8 cellular contexts compared by ENCODE assay signal in the genomic region with DNA sequence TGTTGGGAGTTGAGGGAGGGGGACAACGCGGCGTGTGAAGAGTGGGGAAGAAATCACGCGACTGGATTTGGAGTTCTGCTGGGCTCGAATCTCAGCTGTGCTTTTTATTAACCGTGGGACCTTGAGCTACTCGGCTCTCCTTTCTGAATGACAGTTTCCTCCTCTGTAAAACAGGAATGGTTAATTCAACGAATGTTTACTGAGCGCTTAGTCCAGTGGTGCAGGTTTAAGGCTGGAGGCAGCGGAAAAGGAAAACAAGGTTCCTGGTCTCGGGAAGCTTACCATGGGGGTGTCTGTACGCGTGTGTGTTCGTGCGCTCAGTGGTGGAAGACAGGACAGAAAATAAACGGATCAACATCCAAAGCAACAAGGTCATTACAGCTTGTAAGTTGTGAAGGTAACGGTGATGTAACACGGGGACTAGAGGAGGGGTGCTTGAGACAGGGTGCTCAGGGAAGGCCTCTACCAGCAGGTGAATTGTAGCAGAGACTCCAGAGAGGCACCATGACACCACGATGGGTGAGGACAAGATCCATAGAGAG. TPM values are rescaled to one million over a fixed set of nuclear protein-coding genes. Genes with fewer than 3 reads are reported as not detected.
A peak's percentile ranks its signal among the peaks of the same experiment; 100 is the strongest.
DNase-seq lines count a peak whose midpoint lies in the region; ATAC-seq, FAIRE-seq and TF ChIP-seq lines count a peak whose summit lies in the region.

No MANE protein-coding gene starts in this region.

- H3K4me1 ChIP-seq in DOHH2 (ENCODE audit: control insufficient read depth, low read length) (peaks cover 91% of the 10 kb centered on the region), OCI-LY1 (ENCODE audit: insufficient read depth, low read length, severe bottlenecking) (peaks cover 29% of the 10 kb centered on the region), endothelial cell of umbilical vein (ENCODE audit: control insufficient read depth, extremely low read depth, insufficient read depth, low read length) (no peaks in the 10 kb centered on the region), rectal smooth muscle tissue (ENCODE audit: control insufficient read depth, insufficient read depth, low read length) (no peaks in the 10 kb centered on the region)

- H3K4me3 ChIP-seq in DOHH2 (ENCODE audit: low read length) (peak overlapping the region; percentile 72), OCI-LY1 (ENCODE audit: low read depth, low read length, poor library complexity, severe bottlenecking) (peak overlapping the region; percentile 59), endothelial cell of umbilical vein (replicated peaks in 1 of 3; ENCODE audit: insufficient read depth in 1 of 3, low read depth in 1 of 3, low read length in 3 of 3) (peak overlapping the region in 2 of 3 experiments; percentile 1 to 18), rectal smooth muscle tissue (ENCODE audit: low read length) (peak overlapping the region; percentile 46)

- H3K27me3 ChIP-seq in DOHH2 (ENCODE audit: control insufficient read depth, low read length) (peaks cover 8% of the 10 kb centered on the region), OCI-LY1 (ENCODE audit: insufficient read depth, low read length) (peaks cover 12% of the 10 kb centered on the region), endothelial cell of umbilical vein (ENCODE audit: control insufficient read depth in 2 of 2, insufficient read depth in 2 of 2, low read length in 2 of 2) (peaks cover 61 to 67% of the 10 kb centered on the region in 2 experiments), rectal smooth muscle tissue (ENCODE audit: control insufficient read depth, insufficient read depth, low read length) (peaks cover 42% of the 10 kb centered on the region)

- POLR2A ChIA-PET in endothelial cell of umbilical vein (lab: Charles Lee), result no interaction called here

- no peaks in the 10 kb centered on the region for H3K79me2 ChIP-seq in DOHH2 (ENCODE audit: control insufficient read depth, low read length)
- H3K79me2 ChIP-seq in OCI-LY1 (ENCODE audit: insufficient read depth, low read length), result no peaks in the 10 kb centered on the region
- no peaks in the 10 kb centered on the region for H3K79me2 ChIP-seq in endothelial cell of umbilical vein (ENCODE audit: control insufficient read depth, insufficient read depth, low read length)

- ATAC-seq in GM21447 (IDR thresholded peaks at IDR 0.05; ENCODE audit: unreplicated experiment), result no peak
- ATAC-seq in HG03442 (IDR thresholded peaks at IDR 0.05; ENCODE audit: unreplicated experiment), result no peak

- DNase-seq in endothelial cell of umbilical vein (ENCODE audit: low read depth, low spot score), result no peak
- no peak for DNase-seq in NCI-H2171 treated with DMSO at 0.1 percent for 48 hours (lab: John Stamatoyannopoulos, UW)
- DNase-seq in stimulated activated CD4-positive, alpha-beta T cell treated with anti-CD3 and anti-CD28 coated beads, Interleukin-2, amount 100 ng/mL, for 24 hours, result no peak

- no peaks in the 10 kb centered on the region for H3K36me3 ChIP-seq in DOHH2 (ENCODE audit: control insufficient read depth, low read length)
- no peaks in the 10 kb centered on the region for H3K36me3 ChIP-seq in OCI-LY1 (ENCODE audit: insufficient read depth, low read length)
- no peaks in the 10 kb centered on the region for H3K36me3 ChIP-seq in endothelial cell of umbilical vein (ENCODE audit: control insufficient read depth in 2 of 2, extremely low read depth in 1 of 2, insufficient read depth in 2 of 2, low read length in 2 of 2)
- no peaks in the 10 kb centered on the region for H3K36me3 ChIP-seq in rectal smooth muscle tissue (ENCODE audit: control insufficient read depth, insufficient read depth, low read length)

- 0 out of 2 replicates have a peak, but pooled peaks cover 6% of the 10 kb centered on the region for H3F3A ChIP-seq in DOHH2 (ENCODE audit: control insufficient read depth, insufficient read depth)
- H3F3A ChIP-seq in OCI-LY1 (ENCODE audit: insufficient read depth, low read length), result no peaks in the 10 kb centered on the region

- intact Hi-C loops in endothelial cell of umbilical vein (cut with micrococcal nuclease), result loop anchor here (1.0 kb wide), 2 partner anchors 10 to 16 kb away; no protein-coding TSS in a partner anchor

- no peaks in the 10 kb centered on the region for H3K9me3 ChIP-seq in DOHH2 (ENCODE audit: control insufficient read depth, insufficient read depth, low read length)
- H3K9me3 ChIP-seq in OCI-LY1 (ENCODE audit: low read length), result no peaks in the 10 kb centered on the region
- H3K9me3 ChIP-seq in endothelial cell of umbilical vein (replicated peaks; ENCODE audit: control insufficient read depth, insufficient read depth, low read length), result no peaks in the 10 kb centered on the region

- TF ChIP-seq POLR2A in endothelial cell of umbilical vein (IDR thresholded peaks at IDR 0.05; ENCODE audit: low read depth, low read length), result no peak

- H3K9me1 ChIP-seq in endothelial cell of umbilical vein (replicated peaks; ENCODE audit: control insufficient read depth, extremely low read depth, insufficient read depth, low read length), result no peaks in the 10 kb centered on the region

- FAIRE-seq in endothelial cell of umbilical vein (lab: Jason Lieb, UNC), result peak; percentile 37

- no peaks in the 10 kb centered on the region for H4K20me1 ChIP-seq in DOHH2 (ENCODE audit: control insufficient read depth, insufficient read depth, low read depth, low read length)
- H4K20me1 ChIP-seq in OCI-LY1 (ENCODE audit: insufficient read depth, low read length), result no peaks in the 10 kb centered on the region
- no peaks in the 10 kb centered on the region for H4K20me1 ChIP-seq in endothelial cell of umbilical vein (replicated peaks; ENCODE audit: control insufficient read depth, extremely low read depth, insufficient read depth, low read length)

- CTCF ChIA-PET in endothelial cell of umbilical vein (lab: Charles Lee), result interaction anchor here (1.0 to 2.9 kb wide), 7 partner anchors 9 to 214 kb away, joined by 3 to 14 read pairs (median 9); a partner anchor contains a TSS

- dilution Hi-C loops in endothelial cell of umbilical vein (cut with MboI; ENCODE audit: extremely low pct_ligation_motif_present, low sequenced_read_pairs), result no loop called here

- H3K27ac ChIP-seq in DOHH2 (ENCODE audit: low read depth, low read length), result peak overlapping the region; percentile 36
- H3K27ac ChIP-seq in OCI-LY1 (ENCODE audit: low read depth, low read length, poor library complexity, severe bottlenecking), result no peak overlapping the region
- H3K27ac ChIP-seq in endothelial cell of umbilical vein (ENCODE audit: insufficient read depth, low read depth, low read length), result no peak overlapping the region
- no peak overlapping the region for H3K27ac ChIP-seq in rectal smooth muscle tissue (ENCODE audit: low read depth, low read length)

- H3K4me2 ChIP-seq in DOHH2 (ENCODE audit: low read length) (peak overlapping the region; percentile 75), OCI-LY1 (ENCODE audit: low read length) (peak overlapping the region; percentile 77), endothelial cell of umbilical vein (ENCODE audit: insufficient read depth, low read length) (peak overlapping the region; percentile 26)

- TF ChIP-seq CTCF in DOHH2 (IDR thresholded peaks at IDR 0.05; ENCODE audit: low read depth, low read length, poor library complexity, severe bottlenecking), result no peak
- no peak for TF ChIP-seq CTCF in OCI-LY1 (IDR thresholded peaks at IDR 0.05; ENCODE audit: low read length)
- no peak for TF ChIP-seq CTCF in endothelial cell of umbilical vein (IDR thresholded peaks at IDR 0.05; ENCODE audit: extremely low read depth in 1 of 2, insufficient read depth in 1 of 2, low read depth in 1 of 2, low read length in 2 of 2)

- no peaks in the 10 kb centered on the region for H3K9me2 ChIP-seq in DOHH2 (replicated peaks; ENCODE audit: control insufficient read depth, low read length)
- no peaks in the 10 kb centered on the region for H3K9me2 ChIP-seq in OCI-LY1 (ENCODE audit: low read depth, low read length)

- H3K9ac ChIP-seq in OCI-LY1 (ENCODE audit: low read length) (peak overlapping the region; percentile 5; the same call in 1 of the 2 replicates), endothelial cell of umbilical vein (replicated peaks; ENCODE audit: extremely low read depth, insufficient read depth, low read length) (no peak overlapping the region), rectal smooth muscle tissue (ENCODE audit: low read length) (no peak overlapping the region)

- H2AFZ ChIP-seq in OCI-LY1 (ENCODE audit: low read length), result no peak overlapping the region
- H2AFZ ChIP-seq in endothelial cell of umbilical vein (ENCODE audit: low read depth, low read length), result no peak overlapping the region

- BruUV-seq in endothelial cell of umbilical vein (replicated peaks; lab: Mats Ljungman, UMichigan), result no TSS peak

RNA-seq across cellular contexts. Expression of a gene that starts 0.3 kb away (rescaled TPM):
- not detected in 2 replicates for total RNA-seq in endothelial cell of umbilical vein
- not detected in 2 replicates for polyA plus RNA-seq in endothelial cell of umbilical vein
- not detected in 2 replicates for polyA plus RNA-seq in endothelial cell of umbilical vein (2011; cell fraction: cytosol; rRNA removed)
- not detected in 2 replicates for polyA plus RNA-seq in endothelial cell of umbilical vein (2011; cell fraction: nucleus; rRNA removed)
- not detected in 2 replicates for polyA plus RNA-seq in endothelial cell of umbilical vein (2012)
- polyA minus RNA-seq in endothelial cell of umbilical vein, result not detected in 2 replicates
- polyA minus RNA-seq in endothelial cell of umbilical vein (2011; cell fraction: cytosol; rRNA and poly(A)+ RNA removed), result not detected
- not detected in 2 replicates for polyA minus RNA-seq in endothelial cell of umbilical vein (2011; cell fraction: nucleus; rRNA and poly(A)+ RNA removed)

RNA-seq across cellular contexts. Expression of a gene that starts 0.4 kb away (rescaled TPM):
- total RNA-seq in endothelial cell of umbilical vein, result not detected in 2 replicates
- polyA plus RNA-seq in endothelial cell of umbilical vein, result 0.08 TPM in 1 of 2 replicates, not detected in the other
- polyA plus RNA-seq in endothelial cell of umbilical vein (2011; cell fraction: cytosol; rRNA removed), result 0.07 TPM in 1 of 2 replicates, not detected in the other
- polyA plus RNA-seq in endothelial cell of umbilical vein (2011; cell fraction: nucleus; rRNA removed), result 0.12 TPM in 1 of 2 replicates, not detected in the other
- not detected in 2 replicates for polyA plus RNA-seq in endothelial cell of umbilical vein (2012)
- polyA minus RNA-seq in endothelial cell of umbilical vein, result not detected in 2 replicates
- not detected for polyA minus RNA-seq in endothelial cell of umbilical vein (2011; cell fraction: cytosol; rRNA and poly(A)+ RNA removed)
- not detected in 2 replicates for polyA minus RNA-seq in endothelial cell of umbilical vein (2011; cell fraction: nucleus; rRNA and poly(A)+ RNA removed)

RNA-seq across cellular contexts. Expression of a gene that starts 16.5 kb away (rescaled TPM):
- 55.9 and 57.0 TPM in 2 replicates for total RNA-seq in endothelial cell of umbilical vein
- polyA plus RNA-seq in endothelial cell of umbilical vein, result 64.1 and 73.3 TPM in 2 replicates
- polyA plus RNA-seq in endothelial cell of umbilical vein (2011; cell fraction: cytosol; rRNA removed), result 45.0 and 54.0 TPM in 2 replicates
- polyA plus RNA-seq in endothelial cell of umbilical vein (2011; cell fraction: nucleus; rRNA removed), result 85.7 and 95.0 TPM in 2 replicates
- 54.6 and 56.8 TPM in 2 replicates for polyA plus RNA-seq in endothelial cell of umbilical vein (2012)
- polyA minus RNA-seq in endothelial cell of umbilical vein, result 91.1 and 94.5 TPM in 2 replicates
- polyA minus RNA-seq in endothelial cell of umbilical vein (2011; cell fraction: cytosol; rRNA and poly(A)+ RNA removed), result 12.0 TPM
- polyA minus RNA-seq in endothelial cell of umbilical vein (2011; cell fraction: nucleus; rRNA and poly(A)+ RNA removed), result 30.8 and 33.2 TPM in 2 replicates

RNA-seq across cellular contexts. Expression of a gene that starts 20.8 kb away (rescaled TPM):
- 9.3 and 10.4 TPM in 2 replicates for total RNA-seq in endothelial cell of umbilical vein
- 2.4 and 2.6 TPM in 2 replicates for polyA plus RNA-seq in endothelial cell of umbilical vein
- polyA plus RNA-seq in endothelial cell of umbilical vein (2011; cell fraction: cytosol; rRNA removed), result 3.2 and 4.2 TPM in 2 replicates
- polyA plus RNA-seq in endothelial cell of umbilical vein (2011; cell fraction: nucleus; rRNA removed), result 2.6 and 3.1 TPM in 2 replicates
- 6.2 TPM in 2 replicates for polyA plus RNA-seq in endothelial cell of umbilical vein (2012)
- 2.7 and 3.4 TPM in 2 replicates for polyA minus RNA-seq in endothelial cell of umbilical vein
- 4.4 TPM for polyA minus RNA-seq in endothelial cell of umbilical vein (2011; cell fraction: cytosol; rRNA and poly(A)+ RNA removed)
- polyA minus RNA-seq in endothelial cell of umbilical vein (2011; cell fraction: nucleus; rRNA and poly(A)+ RNA removed), result 1.8 and 2.9 TPM in 2 replicates

Comparison
In these comparisons a context has a peak if more than half of its experiments do, and no peak if none do; other contexts are left out.
1. H3K4me2 ChIP-seq: peak in every context shown above with its lines; median percentile 77 in OCI-LY1; 75 in DOHH2; 26 in endothelial cell of umbilical vein.
2. H3K4me3 ChIP-seq: peak in every context shown above with its lines; median percentile 72 in DOHH2; 59 in OCI-LY1; 46 in rectal smooth muscle tissue; 10 in endothelial cell of umbilical vein.